Comparison of ENCODE assay signal across 1 cellular context in genomic region chr2:24075915-24076848, GRCh38.
A peak's percentile ranks its signal among the peaks of the same experiment; 100 is the strongest.
TF ChIP-seq lines count a peak whose summit lies in the region.

Gene SF3B6, minus strand, starts transcription at chr2:24076326. Its CDS starts 97 bp downstream, at chr2:24076229.

TF ChIP-seq in HepG2, 621 proteins besides CTCF, POLR2A, EP300 and RAD21 (continued from another document and continues in another):
- TF ChIP-seq, protein P1, sequence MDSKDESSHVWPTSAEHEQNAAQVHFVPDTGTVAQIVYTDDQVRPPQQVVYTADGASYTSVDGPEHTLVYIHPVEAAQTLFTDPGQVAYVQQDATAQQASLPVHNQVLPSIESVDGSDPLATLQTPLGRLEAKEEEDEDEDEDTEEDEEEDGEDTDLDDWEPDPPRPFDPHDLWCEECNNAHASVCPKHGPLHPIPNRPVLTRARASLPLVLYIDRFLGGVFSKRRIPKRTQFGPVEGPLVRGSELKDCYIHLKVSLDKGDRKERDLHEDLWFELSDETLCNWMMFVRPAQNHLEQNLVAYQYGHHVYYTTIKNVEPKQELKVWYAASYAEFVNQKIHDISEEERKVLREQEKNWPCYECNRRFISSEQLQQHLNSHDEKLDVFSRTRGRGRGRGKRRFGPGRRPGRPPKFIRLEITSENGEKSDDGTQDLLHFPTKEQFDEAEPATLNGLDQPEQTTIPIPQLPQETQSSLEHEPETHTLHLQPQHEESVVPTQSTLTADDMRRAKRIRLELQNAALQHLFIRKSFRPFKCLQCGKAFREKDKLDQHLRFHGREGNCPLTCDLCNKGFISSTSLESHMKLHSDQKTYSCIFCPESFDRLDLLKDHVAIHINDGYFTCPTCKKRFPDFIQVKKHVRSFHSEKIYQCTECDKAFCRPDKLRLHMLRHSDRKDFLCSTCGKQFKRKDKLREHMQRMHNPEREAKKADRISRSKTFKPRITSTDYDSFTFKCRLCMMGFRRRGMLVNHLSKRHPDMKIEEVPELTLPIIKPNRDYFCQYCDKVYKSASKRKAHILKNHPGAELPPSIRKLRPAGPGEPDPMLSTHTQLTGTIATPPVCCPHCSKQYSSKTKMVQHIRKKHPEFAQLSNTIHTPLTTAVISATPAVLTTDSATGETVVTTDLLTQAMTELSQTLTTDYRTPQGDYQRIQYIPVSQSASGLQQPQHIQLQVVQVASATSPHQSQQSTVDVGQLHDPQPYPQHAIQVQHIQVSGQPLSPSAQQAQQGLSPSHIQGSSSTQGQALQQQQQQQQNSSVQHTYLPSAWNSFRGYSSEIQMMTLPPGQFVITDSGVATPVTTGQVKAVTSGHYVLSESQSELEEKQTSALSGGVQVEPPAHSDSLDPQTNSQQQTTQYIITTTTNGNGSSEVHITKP (CRISPR knock-in tag; IDR thresholded peaks at IDR 0.05; ENCODE audit: low read depth): peak; percentile 90
- TF ChIP-seq CCAR2 (optimal IDR thresholded peaks at IDR 0.05; ENCODE audit: low read depth, low read length): peak; percentile 99
- TF ChIP-seq, protein P2, sequence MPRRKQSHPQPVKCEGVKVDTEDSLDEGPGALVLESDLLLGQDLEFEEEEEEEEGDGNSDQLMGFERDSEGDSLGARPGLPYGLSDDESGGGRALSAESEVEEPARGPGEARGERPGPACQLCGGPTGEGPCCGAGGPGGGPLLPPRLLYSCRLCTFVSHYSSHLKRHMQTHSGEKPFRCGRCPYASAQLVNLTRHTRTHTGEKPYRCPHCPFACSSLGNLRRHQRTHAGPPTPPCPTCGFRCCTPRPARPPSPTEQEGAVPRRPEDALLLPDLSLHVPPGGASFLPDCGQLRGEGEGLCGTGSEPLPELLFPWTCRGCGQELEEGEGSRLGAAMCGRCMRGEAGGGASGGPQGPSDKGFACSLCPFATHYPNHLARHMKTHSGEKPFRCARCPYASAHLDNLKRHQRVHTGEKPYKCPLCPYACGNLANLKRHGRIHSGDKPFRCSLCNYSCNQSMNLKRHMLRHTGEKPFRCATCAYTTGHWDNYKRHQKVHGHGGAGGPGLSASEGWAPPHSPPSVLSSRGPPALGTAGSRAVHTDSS (CRISPR knock-in tag; conservative IDR thresholded peaks at IDR 0.05): 0 out of 2 replicates have a peak, but pooled peaks have one; percentile 76
- TF ChIP-seq NFKBIZ (CRISPR knock-in tag; IDR thresholded peaks at IDR 0.05): peak; percentile 98
- peak; percentile 87 for TF ChIP-seq HCFC1 (IDR thresholded peaks at IDR 0.05; ENCODE audit: low read depth, low read length)
- TF ChIP-seq ISL2 (CRISPR knock-in tag; IDR thresholded peaks at IDR 0.05): peak; percentile 93
- TF ChIP-seq PAWR (CRISPR knock-in tag; IDR thresholded peaks at IDR 0.05; ENCODE audit: borderline replicate concordance): no peak
- TF ChIP-seq, protein P3, sequence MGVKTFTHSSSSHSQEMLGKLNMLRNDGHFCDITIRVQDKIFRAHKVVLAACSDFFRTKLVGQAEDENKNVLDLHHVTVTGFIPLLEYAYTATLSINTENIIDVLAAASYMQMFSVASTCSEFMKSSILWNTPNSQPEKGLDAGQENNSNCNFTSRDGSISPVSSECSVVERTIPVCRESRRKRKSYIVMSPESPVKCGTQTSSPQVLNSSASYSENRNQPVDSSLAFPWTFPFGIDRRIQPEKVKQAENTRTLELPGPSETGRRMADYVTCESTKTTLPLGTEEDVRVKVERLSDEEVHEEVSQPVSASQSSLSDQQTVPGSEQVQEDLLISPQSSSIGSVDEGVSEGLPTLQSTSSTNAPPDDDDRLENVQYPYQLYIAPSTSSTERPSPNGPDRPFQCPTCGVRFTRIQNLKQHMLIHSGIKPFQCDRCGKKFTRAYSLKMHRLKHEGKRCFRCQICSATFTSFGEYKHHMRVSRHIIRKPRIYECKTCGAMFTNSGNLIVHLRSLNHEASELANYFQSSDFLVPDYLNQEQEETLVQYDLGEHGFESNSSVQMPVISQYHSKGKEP (CRISPR knock-in tag; IDR thresholded peaks at IDR 0.05): 0 out of 2 replicates have a peak, but pooled peaks have one; percentile 81
- TF ChIP-seq ZNF367 (CRISPR knock-in tag; IDR thresholded peaks at IDR 0.05; ENCODE audit: borderline replicate concordance): no peak
- TF ChIP-seq HNRNPLL (IDR thresholded peaks at IDR 0.05; ENCODE audit: low read depth, low read length, poor library complexity, severe bottlenecking): peak; percentile 90
- no peak for TF ChIP-seq CHCHD3 (CRISPR knock-in tag; IDR thresholded peaks at IDR 0.05)
- TF ChIP-seq GFI1 (CRISPR knock-in tag; IDR thresholded peaks at IDR 0.05; ENCODE audit: borderline replicate concordance): peak; percentile 77; the same call in 1 of the 2 replicates
- no peak for TF ChIP-seq ZFP36L2 (CRISPR knock-in tag; IDR thresholded peaks at IDR 0.05)
- no peak for TF ChIP-seq ATM (IDR thresholded peaks at IDR 0.05; ENCODE audit: borderline replicate concordance)
- TF ChIP-seq SMAD1 (CRISPR knock-in tag; IDR thresholded peaks at IDR 0.05; ENCODE audit: borderline replicate concordance, low read depth): peak; percentile 92; the same call in 1 of the 2 replicates
- TF ChIP-seq, protein P4, sequence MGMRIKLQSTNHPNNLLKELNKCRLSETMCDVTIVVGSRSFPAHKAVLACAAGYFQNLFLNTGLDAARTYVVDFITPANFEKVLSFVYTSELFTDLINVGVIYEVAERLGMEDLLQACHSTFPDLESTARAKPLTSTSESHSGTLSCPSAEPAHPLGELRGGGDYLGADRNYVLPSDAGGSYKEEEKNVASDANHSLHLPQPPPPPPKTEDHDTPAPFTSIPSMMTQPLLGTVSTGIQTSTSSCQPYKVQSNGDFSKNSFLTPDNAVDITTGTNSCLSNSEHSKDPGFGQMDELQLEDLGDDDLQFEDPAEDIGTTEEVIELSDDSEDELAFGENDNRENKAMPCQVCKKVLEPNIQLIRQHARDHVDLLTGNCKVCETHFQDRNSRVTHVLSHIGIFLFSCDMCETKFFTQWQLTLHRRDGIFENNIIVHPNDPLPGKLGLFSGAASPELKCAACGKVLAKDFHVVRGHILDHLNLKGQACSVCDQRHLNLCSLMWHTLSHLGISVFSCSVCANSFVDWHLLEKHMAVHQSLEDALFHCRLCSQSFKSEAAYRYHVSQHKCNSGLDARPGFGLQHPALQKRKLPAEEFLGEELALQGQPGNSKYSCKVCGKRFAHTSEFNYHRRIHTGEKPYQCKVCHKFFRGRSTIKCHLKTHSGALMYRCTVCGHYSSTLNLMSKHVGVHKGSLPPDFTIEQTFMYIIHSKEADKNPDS (CRISPR knock-in tag; IDR thresholded peaks at IDR 0.05): no peak; the same call in 1 of the 2 replicates
- TF ChIP-seq, protein P5, sequence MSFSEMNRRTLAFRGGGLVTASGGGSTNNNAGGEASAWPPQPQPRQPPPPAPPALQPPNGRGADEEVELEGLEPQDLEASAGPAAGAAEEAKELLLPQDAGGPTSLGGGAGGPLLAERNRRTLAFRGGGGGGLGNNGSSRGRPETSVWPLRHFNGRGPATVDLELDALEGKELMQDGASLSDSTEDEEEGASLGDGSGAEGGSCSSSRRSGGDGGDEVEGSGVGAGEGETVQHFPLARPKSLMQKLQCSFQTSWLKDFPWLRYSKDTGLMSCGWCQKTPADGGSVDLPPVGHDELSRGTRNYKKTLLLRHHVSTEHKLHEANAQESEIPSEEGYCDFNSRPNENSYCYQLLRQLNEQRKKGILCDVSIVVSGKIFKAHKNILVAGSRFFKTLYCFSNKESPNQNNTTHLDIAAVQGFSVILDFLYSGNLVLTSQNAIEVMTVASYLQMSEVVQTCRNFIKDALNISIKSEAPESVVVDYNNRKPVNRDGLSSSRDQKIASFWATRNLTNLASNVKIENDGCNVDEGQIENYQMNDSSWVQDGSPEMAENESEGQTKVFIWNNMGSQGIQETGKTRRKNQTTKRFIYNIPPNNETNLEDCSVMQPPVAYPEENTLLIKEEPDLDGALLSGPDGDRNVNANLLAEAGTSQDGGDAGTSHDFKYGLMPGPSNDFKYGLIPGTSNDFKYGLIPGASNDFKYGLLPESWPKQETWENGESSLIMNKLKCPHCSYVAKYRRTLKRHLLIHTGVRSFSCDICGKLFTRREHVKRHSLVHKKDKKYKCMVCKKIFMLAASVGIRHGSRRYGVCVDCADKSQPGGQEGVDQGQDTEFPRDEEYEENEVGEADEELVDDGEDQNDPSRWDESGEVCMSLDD (CRISPR knock-in tag; IDR thresholded peaks at IDR 0.05; ENCODE audit: borderline replicate concordance): no peak; the same call in 1 of the 2 replicates
- TF ChIP-seq TBL1XR1 (IDR thresholded peaks at IDR 0.05; ENCODE audit: borderline replicate concordance, low read length, partially characterized antibody): peak; percentile 70
- no peak for TF ChIP-seq TRAFD1 (CRISPR knock-in tag; IDR thresholded peaks at IDR 0.05; ENCODE audit: borderline replicate concordance)
- peak; percentile 61 for TF ChIP-seq JARID2 (CRISPR knock-in tag; IDR thresholded peaks at IDR 0.05; ENCODE audit: insufficient replicate concordance)
- TF ChIP-seq, protein P6, sequence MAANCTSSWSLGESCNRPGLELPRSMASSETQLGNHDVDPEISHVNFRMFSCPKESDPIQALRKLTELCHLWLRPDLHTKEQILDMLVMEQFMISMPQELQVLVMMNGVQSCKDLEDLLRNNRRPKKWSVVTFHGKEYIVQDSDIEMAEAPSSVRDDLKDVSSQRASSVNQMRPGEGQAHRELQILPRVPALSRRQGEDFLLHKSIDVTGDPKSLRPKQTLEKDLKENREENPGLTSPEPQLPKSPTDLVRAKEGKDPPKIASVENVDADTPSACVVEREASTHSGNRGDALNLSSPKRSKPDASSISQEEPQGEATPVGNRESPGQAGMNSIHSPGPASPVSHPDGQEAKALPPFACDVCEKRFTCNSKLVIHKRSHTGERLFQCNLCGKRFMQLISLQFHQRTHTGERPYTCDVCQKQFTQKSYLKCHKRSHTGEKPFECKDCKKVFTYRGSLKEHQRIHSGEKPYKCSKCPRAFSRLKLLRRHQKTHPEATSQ (CRISPR knock-in tag; IDR thresholded peaks at IDR 0.05; ENCODE audit: borderline replicate concordance): peak; percentile 86; the same call in 1 of the 2 replicates
- no peak for TF ChIP-seq ARNT (IDR thresholded peaks at IDR 0.05)
- no peak for TF ChIP-seq SOX6 (IDR thresholded peaks at IDR 0.05)
- TF ChIP-seq SOX6 (CRISPR knock-in tag; IDR thresholded peaks at IDR 0.05): peak; percentile 87
- TF ChIP-seq CCDC6 (CRISPR knock-in tag; IDR thresholded peaks at IDR 0.05): peak; percentile 73; the same call in 1 of the 2 replicates
- TF ChIP-seq, protein P7, sequence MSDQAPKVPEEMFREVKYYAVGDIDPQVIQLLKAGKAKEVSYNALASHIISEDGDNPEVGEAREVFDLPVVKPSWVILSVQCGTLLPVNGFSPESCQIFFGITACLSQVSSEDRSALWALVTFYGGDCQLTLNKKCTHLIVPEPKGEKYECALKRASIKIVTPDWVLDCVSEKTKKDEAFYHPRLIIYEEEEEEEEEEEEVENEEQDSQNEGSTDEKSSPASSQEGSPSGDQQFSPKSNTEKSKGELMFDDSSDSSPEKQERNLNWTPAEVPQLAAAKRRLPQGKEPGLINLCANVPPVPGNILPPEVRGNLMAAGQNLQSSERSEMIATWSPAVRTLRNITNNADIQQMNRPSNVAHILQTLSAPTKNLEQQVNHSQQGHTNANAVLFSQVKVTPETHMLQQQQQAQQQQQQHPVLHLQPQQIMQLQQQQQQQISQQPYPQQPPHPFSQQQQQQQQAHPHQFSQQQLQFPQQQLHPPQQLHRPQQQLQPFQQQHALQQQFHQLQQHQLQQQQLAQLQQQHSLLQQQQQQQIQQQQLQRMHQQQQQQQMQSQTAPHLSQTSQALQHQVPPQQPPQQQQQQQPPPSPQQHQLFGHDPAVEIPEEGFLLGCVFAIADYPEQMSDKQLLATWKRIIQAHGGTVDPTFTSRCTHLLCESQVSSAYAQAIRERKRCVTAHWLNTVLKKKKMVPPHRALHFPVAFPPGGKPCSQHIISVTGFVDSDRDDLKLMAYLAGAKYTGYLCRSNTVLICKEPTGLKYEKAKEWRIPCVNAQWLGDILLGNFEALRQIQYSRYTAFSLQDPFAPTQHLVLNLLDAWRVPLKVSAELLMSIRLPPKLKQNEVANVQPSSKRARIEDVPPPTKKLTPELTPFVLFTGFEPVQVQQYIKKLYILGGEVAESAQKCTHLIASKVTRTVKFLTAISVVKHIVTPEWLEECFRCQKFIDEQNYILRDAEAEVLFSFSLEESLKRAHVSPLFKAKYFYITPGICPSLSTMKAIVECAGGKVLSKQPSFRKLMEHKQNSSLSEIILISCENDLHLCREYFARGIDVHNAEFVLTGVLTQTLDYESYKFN (CRISPR knock-in tag; conservative IDR thresholded peaks at IDR 0.05): peak; percentile 83
- TF ChIP-seq TCF7 (IDR thresholded peaks at IDR 0.05; ENCODE audit: low read depth): no peak
- peak; percentile 95 for TF ChIP-seq KAT7 (CRISPR knock-in tag; IDR thresholded peaks at IDR 0.05; ENCODE audit: borderline replicate concordance)
- peak; percentile 77 for TF ChIP-seq CEBPG (CRISPR knock-in tag; IDR thresholded peaks at IDR 0.05)
- TF ChIP-seq, protein P8, sequence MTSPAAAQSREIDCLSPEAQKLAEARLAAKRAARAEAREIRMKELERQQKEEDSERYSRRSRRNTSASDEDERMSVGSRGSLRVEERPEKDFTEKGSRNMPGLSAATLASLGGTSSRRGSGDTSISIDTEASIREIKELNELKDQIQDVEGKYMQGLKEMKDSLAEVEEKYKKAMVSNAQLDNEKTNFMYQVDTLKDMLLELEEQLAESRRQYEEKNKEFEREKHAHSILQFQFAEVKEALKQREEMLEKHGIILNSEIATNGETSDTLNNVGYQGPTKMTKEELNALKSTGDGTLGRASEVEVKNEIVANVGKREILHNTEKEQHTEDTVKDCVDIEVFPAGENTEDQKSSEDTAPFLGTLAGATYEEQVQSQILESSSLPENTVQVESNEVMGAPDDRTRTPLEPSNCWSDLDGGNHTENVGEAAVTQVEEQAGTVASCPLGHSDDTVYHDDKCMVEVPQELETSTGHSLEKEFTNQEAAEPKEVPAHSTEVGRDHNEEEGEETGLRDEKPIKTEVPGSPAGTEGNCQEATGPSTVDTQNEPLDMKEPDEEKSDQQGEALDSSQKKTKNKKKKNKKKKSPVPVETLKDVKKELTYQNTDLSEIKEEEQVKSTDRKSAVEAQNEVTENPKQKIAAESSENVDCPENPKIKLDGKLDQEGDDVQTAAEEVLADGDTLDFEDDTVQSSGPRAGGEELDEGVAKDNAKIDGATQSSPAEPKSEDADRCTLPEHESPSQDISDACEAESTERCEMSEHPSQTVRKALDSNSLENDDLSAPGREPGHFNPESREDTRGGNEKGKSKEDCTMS (CRISPR knock-in tag; conservative IDR thresholded peaks at IDR 0.05): peak; percentile 36; the same call in 1 of the 2 replicates
- TF ChIP-seq ZNF121 (CRISPR knock-in tag; IDR thresholded peaks at IDR 0.05): peak; percentile 66
- TF ChIP-seq ZNF333 (CRISPR knock-in tag; IDR thresholded peaks at IDR 0.05; ENCODE audit: borderline replicate concordance): peak; percentile 82
